Comparison of ENCODE assay signal across 8 cellular contexts in genomic region chr4:30717208-30718020, GRCh38. TPM values are rescaled to one million over a fixed set of nuclear protein-coding genes. Genes with fewer than 3 reads are reported as not detected.
DNase-seq lines count a peak whose midpoint lies in the region; ATAC-seq and TF ChIP-seq lines count a peak whose summit lies in the region.

No MANE protein-coding gene starts in this region.

- H3K27ac ChIP-seq in MM.1S (ENCODE audit: low read length), result no peak overlapping the region; the same call in 1 of the 2 replicates

- H2AFZ ChIP-seq in MM.1S (ENCODE audit: low read length), result peak overlapping the region; percentile 54

- intact Hi-C loops in activated T-helper 2 cell treated with anti-CD3 and anti-CD28 coated beads, Interferon-gamma antibody, Interleukin-2, Interleukin-4, amounts not matched to agents 10 μg/mL and 5 μg/mL and 100 μg/mL, durations not matched to agents 14 hours and 24 hours and 36 hours (cut with micrococcal nuclease), result no loop called here
- intact Hi-C loops in Right ventricle myocardium inferior (cut with DNase I), result loop anchor here (5.0 to 10.0 kb wide), 3 partner anchors 305 to 955 kb away; no protein-coding TSS in a partner anchor

- H3K9me3 ChIP-seq in MM.1S (replicated peaks; ENCODE audit: insufficient read depth, low read length), result no peaks in the 10 kb centered on the region

- H3K9ac ChIP-seq in MM.1S (ENCODE audit: low read length), result no peak overlapping the region

- H3K36me3 ChIP-seq in MM.1S (replicated peaks; ENCODE audit: insufficient read depth, low read length), result no peaks in the 10 kb centered on the region

- H3K4me1 Mint-ChIP-seq in activated T-cell treated with anti-CD3 and anti-CD28 coated beads, Interleukin-2, amount 50 U/mL, for 4 hours (ENCODE audit: low read depth), result peaks cover 34% of the 10 kb centered on the region
- H3K4me1 Mint-ChIP-seq in activated T-helper 2 cell treated with anti-CD3 and anti-CD28 coated beads, Interferon-gamma antibody, Interleukin-2, Interleukin-4, amounts not matched to agents 10 μg/mL and 5 μg/mL and 100 μg/mL, durations not matched to agents 14 hours and 24 hours and 36 hours (ENCODE audit: low read depth), result peaks cover 25% of the 10 kb centered on the region

- TF ChIP-seq CTCF in MM.1S (IDR thresholded peaks at IDR 0.05; ENCODE audit: low read length), result peak; percentile 4; the same call in 1 of the 2 replicates

- H3K9me2 ChIP-seq in MM.1S (replicated peaks; ENCODE audit: insufficient read depth, low read length), result no peaks in the 10 kb centered on the region

- H4K20me1 ChIP-seq in MM.1S (ENCODE audit: insufficient read depth, low read length), result no peaks in the 10 kb centered on the region

- peak overlapping the region; percentile 59 for H3K4me3 ChIP-seq in MM.1S (ENCODE audit: low read length)

- no peaks in the 10 kb centered on the region for H3K79me2 ChIP-seq in MM.1S (ENCODE audit: low read length)

- H3K27me3 ChIP-seq in MM.1S (replicated peaks; ENCODE audit: insufficient read depth, low read length), result no peaks in the 10 kb centered on the region

- H3K4me2 ChIP-seq in MM.1S (ENCODE audit: low read depth, low read length), result peak overlapping the region; percentile 43; the same call in 1 of the 2 replicates

- H3K4me1 ChIP-seq in MM.1S (ENCODE audit: low read length), result peaks cover 6% of the 10 kb centered on the region; the same call in 1 of the 2 replicates

- H3K27ac Mint-ChIP-seq in activated T-helper 2 cell treated with anti-CD3 and anti-CD28 coated beads, Interferon-gamma antibody, Interleukin-2, Interleukin-4, amounts not matched to agents 10 μg/mL and 5 μg/mL and 100 μg/mL, durations not matched to agents 14 hours and 24 hours and 36 hours, result peak overlapping the region; percentile 57

- no peaks in the 10 kb centered on the region for H3K9me3 Mint-ChIP-seq in activated T-cell treated with anti-CD3 and anti-CD28 coated beads, Interleukin-2, amount 50 U/mL, for 4 hours
- H3K9me3 Mint-ChIP-seq in activated T-helper 2 cell treated with anti-CD3 and anti-CD28 coated beads, Interferon-gamma antibody, Interleukin-2, Interleukin-4, amounts not matched to agents 10 μg/mL and 5 μg/mL and 100 μg/mL, durations not matched to agents 14 hours and 24 hours and 36 hours, result no peaks in the 10 kb centered on the region

- H3K36me3 Mint-ChIP-seq in activated T-cell treated with anti-CD3 and anti-CD28 coated beads, Interleukin-2, amount 50 U/mL, for 4 hours (ENCODE audit: insufficient read depth), result no peaks in the 10 kb centered on the region
- H3K36me3 Mint-ChIP-seq in activated T-helper 2 cell treated with anti-CD3 and anti-CD28 coated beads, Interferon-gamma antibody, Interleukin-2, Interleukin-4, amounts not matched to agents 10 μg/mL and 5 μg/mL and 100 μg/mL, durations not matched to agents 14 hours and 24 hours and 36 hours (ENCODE audit: low read depth), result peaks cover 9% of the 10 kb centered on the region

- ATAC-seq in activated T-cell treated with anti-CD3 and anti-CD28 coated beads, Interleukin-2, amount 50 U/mL, for 4 hours, result peak; percentile 16 to 23
- peak; percentile 32 for ATAC-seq in Right ventricle myocardium inferior
- no peak for ATAC-seq in HG02623 (IDR thresholded peaks at IDR 0.05; ENCODE audit: unreplicated experiment)

- H3F3A ChIP-seq in MM.1S (ENCODE audit: insufficient read depth, low read length), result peaks cover 8% of the 10 kb centered on the region; the same call in 1 of the 2 replicates

- peak overlapping the region; percentile 70 for H3K4me3 Mint-ChIP-seq in activated T-cell treated with anti-CD3 and anti-CD28 coated beads, Interleukin-2, amount 50 U/mL, for 4 hours
- peak overlapping the region; percentile 64 for H3K4me3 Mint-ChIP-seq in activated T-helper 2 cell treated with anti-CD3 and anti-CD28 coated beads, Interferon-gamma antibody, Interleukin-2, Interleukin-4, amounts not matched to agents 10 μg/mL and 5 μg/mL and 100 μg/mL, durations not matched to agents 14 hours and 24 hours and 36 hours (ENCODE audit: low read depth)

- peaks cover 51% of the 10 kb centered on the region for H3K27me3 Mint-ChIP-seq in activated T-cell treated with anti-CD3 and anti-CD28 coated beads, Interleukin-2, amount 50 U/mL, for 4 hours (ENCODE audit: low read depth)
- H3K27me3 Mint-ChIP-seq in activated T-helper 2 cell treated with anti-CD3 and anti-CD28 coated beads, Interferon-gamma antibody, Interleukin-2, Interleukin-4, amounts not matched to agents 10 μg/mL and 5 μg/mL and 100 μg/mL, durations not matched to agents 14 hours and 24 hours and 36 hours (ENCODE audit: low read depth), result peaks cover 43% of the 10 kb centered on the region

- no peak for DNase-seq in activated T-cell treated with anti-CD3 and anti-CD28 coated beads, Interleukin-2, amount 50 U/mL, for 4 hours
- no peak for DNase-seq in activated T-cell treated with anti-CD3 and anti-CD28 coated beads, Interleukin-2, amount 50 U/mL, for 1 hour
- DNase-seq in MM.1S, result peak; percentile 88
- DNase-seq in activated T-helper 2 cell treated with anti-CD3 and anti-CD28 coated beads, Interferon-gamma antibody, Interleukin-2, Interleukin-4, amounts not matched to agents 10 μg/mL and 5 μg/mL and 100 μg/mL, durations not matched to agents 14 hours and 24 hours and 36 hours (ENCODE audit: low spot score), result no peak
- DNase-seq in Right ventricle myocardium inferior (ENCODE audit: missing footprints), result peak; percentile 53
- DNase-seq in nucleus accumbens (lab: John Stamatoyannopoulos, UW), result peak in 54 of 56 donors; percentile 22 to 85 (median 66)
- DNase-seq in activated CD4-positive, CD25-positive, alpha-beta regulatory T cell (lab: John Stamatoyannopoulos, UW), result no peak

RNA-seq across cellular contexts. Expression of gene PCDH7, which starts 2.8 kb away (rescaled TPM):
- total RNA-seq in activated T-cell treated with anti-CD3 and anti-CD28 coated beads, Interleukin-2, amount 50 U/mL, for 4 hours, result under 1 TPM in 1 of 3 donors, not detected in 2; 0.08 TPM
- not detected in 2 replicates for total RNA-seq in activated T-helper 2 cell treated with anti-CD3 and anti-CD28 coated beads, Interferon-gamma antibody, Interleukin-2, Interleukin-4, amounts not matched to agents 10 μg/mL and 5 μg/mL and 100 μg/mL, durations not matched to agents 14 hours and 24 hours and 36 hours
- 21.7 TPM for total RNA-seq in Right ventricle myocardium inferior

Comparison
In these comparisons a context has a peak if more than half of its experiments do, and no peak if none do; other contexts are left out.
1. DNase-seq: peak in MM.1S (single experiment), Right ventricle myocardium inferior (single experiment) and nucleus accumbens (54 of 56); none in activated T-cell treated with anti-CD3 and anti-CD28 coated beads, Interleukin-2, amount 50 U/mL, for 4 hours (single experiment), activated T-cell treated with anti-CD3 and anti-CD28 coated beads, Interleukin-2, amount 50 U/mL, for 1 hour (single experiment), activated T-helper 2 cell treated with anti-CD3 and anti-CD28 coated beads, Interferon-gamma antibody, Interleukin-2, Interleukin-4, amounts not matched to agents 10 μg/mL and 5 μg/mL and 100 μg/mL, durations not matched to agents 14 hours and 24 hours and 36 hours (single experiment) and activated CD4-positive, CD25-positive, alpha-beta regulatory T cell (0 of 4).
2. RNA of gene PCDH7, which starts 2.8 kb away (total RNA-seq): 21.7 TPM in Right ventricle myocardium inferior (single experiment); 0.08 TPM in activated T-cell treated with anti-CD3 and anti-CD28 coated beads, Interleukin-2, amount 50 U/mL, for 4 hours and not detected in activated T-helper 2 cell treated with anti-CD3 and anti-CD28 coated beads, Interferon-gamma antibody, Interleukin-2, Interleukin-4, amounts not matched to agents 10 μg/mL and 5 μg/mL and 100 μg/mL, durations not matched to agents 14 hours and 24 hours and 36 hours; every median in the first group is over 10 times any median in the second.